Comparison of ENCODE assay signal across 1 cellular context in genomic region chr12:100186071-100186470, GRCh38.
TF ChIP-seq lines count a peak whose summit lies in the region.

No MANE protein-coding gene starts in this region.

TF ChIP-seq in GM12878, 131 proteins besides CTCF, POLR2A, EP300 and RAD21:
- TF ChIP-seq ESRRA (IDR thresholded peaks at IDR 0.05; ENCODE audit: low read length) (no peak), NR2C1 (IDR thresholded peaks at IDR 0.05) (no peak), RBBP5 (conservative IDR thresholded peaks at IDR 0.05) (no peak), EGR1 (IDR thresholded peaks at IDR 0.05; ENCODE audit: borderline replicate concordance in 1 of 2, low read depth in 2 of 2, low read length in 2 of 2) (no peak), USF1 (IDR thresholded peaks at IDR 0.05; ENCODE audit: borderline replicate concordance, extremely low read length, insufficient read depth, low read depth, low read length) (no peak), MAX (IDR thresholded peaks at IDR 0.05; ENCODE audit: low read depth, low read length) (no peak), TCF12 (IDR thresholded peaks at IDR 0.05; ENCODE audit: low read depth, low read length) (no peak)
